1 cellular context compared by ENCODE assay signal in genomic region chr4:158134257-158134656, GRCh38.
TF ChIP-seq lines count a peak whose summit lies in the region.

No MANE protein-coding gene starts in this region.

TF ChIP-seq in K562, 482 proteins besides CTCF, POLR2A, EP300 and RAD21:
- TF ChIP-seq ZNF316 (IDR thresholded peaks at IDR 0.05) (peak; percentile 26; the same call in 1 of the 2 replicates), EWSR1 (IDR thresholded peaks at IDR 0.05; ENCODE audit: borderline replicate concordance, low read depth, partially characterized antibody) (no peak)
TF ChIP-seq in K562: peak in this region for 1.
